Comparison of ENCODE assay signal across 8 cellular contexts in the genomic region with DNA sequence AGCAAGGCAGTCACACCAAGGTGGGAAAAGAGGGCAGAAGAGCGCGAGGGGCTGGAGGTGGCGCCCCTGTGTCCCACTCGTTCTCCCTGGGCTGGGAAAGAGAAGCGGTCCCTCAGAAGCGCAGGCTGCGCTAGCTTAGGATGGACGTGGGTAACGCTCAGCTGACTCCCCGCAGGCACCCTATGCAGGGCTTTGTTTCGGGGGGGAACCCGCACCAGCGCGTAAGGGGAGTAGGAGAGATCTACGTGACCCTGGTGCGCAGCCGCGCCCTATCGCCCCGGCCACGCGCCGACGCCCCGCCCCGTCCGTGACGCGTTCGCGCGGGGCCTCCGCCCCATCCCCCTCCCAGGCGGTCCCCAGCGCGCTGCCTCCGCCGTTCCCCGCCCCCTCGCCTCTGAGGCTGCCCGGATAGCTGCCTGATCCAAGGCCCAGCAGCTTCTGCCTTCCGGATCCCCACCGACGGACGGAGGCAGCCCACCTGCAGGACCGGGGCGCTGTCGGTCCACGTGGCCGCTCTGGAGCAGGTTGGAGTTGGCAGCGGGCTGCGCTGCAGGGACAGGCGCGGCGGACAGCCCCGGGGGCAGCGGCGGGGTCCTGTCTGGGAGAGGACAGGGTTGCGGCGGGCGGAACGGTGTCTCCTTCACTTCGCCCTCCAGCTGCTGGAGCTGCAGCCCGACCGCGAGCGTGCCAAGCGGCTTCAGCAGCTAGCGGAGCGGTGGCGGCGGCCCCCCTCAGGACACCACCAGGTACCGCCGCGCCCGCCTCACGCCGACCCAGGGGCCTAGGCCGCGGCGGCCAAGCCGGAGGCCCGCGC. TPM values are rescaled to one million over a fixed set of nuclear protein-coding genes. Genes with fewer than 3 reads are reported as not detected.
A peak's percentile ranks its signal among the peaks of the same experiment; 100 is the strongest.
DNase-seq lines count a peak whose midpoint lies in the region; ATAC-seq and TF ChIP-seq lines count a peak whose summit lies in the region.

A gene with protein sequence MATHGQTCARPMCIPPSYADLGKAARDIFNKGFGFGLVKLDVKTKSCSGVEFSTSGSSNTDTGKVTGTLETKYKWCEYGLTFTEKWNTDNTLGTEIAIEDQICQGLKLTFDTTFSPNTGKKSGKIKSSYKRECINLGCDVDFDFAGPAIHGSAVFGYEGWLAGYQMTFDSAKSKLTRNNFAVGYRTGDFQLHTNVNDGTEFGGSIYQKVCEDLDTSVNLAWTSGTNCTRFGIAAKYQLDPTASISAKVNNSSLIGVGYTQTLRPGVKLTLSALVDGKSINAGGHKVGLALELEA (plus strand): TSS at position 604 of the 814 bp plus-strand sequence. CDS start 363 bp downstream, outside the sequence.

- peak within 1 kb of the TSS; percentile 99 for H3K27ac Mint-ChIP-seq in chondrocyte (ENCODE audit: unreplicated experiment)

- in situ Hi-C loops in GM18951 (cut with MboI; ENCODE audit: low sequenced_read_pairs, unreplicated experiment) = no loop called here

- peaks cover 9% of the 10 kb centered on the region for H3K36me3 Mint-ChIP-seq in chondrocyte (ENCODE audit: low read depth)

- peak within 1 kb of the TSS; percentile 88 for H3K4me3 Mint-ChIP-seq in chondrocyte (ENCODE audit: unreplicated experiment)

- peak; percentile 75 for DNase-seq in AG09319 (ENCODE audit: extremely low read depth, low read depth)
- peak; percentile 86 for DNase-seq in NCI-H460 (ENCODE audit: extremely low read depth, low read depth)
- peak; percentile 90 to 91 for DNase-seq in activated CD4-positive, alpha-beta T cell treated with anti-CD3 and anti-CD28 coated beads for 24 hours (ENCODE audit: low read depth in 2 of 2)
- DNase-seq in chondrocyte (ENCODE audit: low spot score) = peak; percentile 95
- DNase-seq in stimulated activated CD4-positive, alpha-beta T cell treated with anti-CD3 and anti-CD28 coated beads, Interleukin-1b, Interleukin-23, amount 100 ng/mL, for 4 hours (ENCODE audit: low read depth in 2 of 2) = peak; percentile 95

- TF ChIP-seq CTCF in AG09319 (IDR thresholded peaks at IDR 0.05; ENCODE audit: low read depth, low read length) (no peak), chondrocyte (IDR thresholded peaks at IDR 0.05) (no peak)

- no peaks in the 10 kb centered on the region for H3K27me3 ChIP-seq in layer of hippocampus (ENCODE audit: control insufficient read depth, insufficient read depth, low read length)

- H3K27ac ChIP-seq in layer of hippocampus (ENCODE audit: low read depth, low read length) = peak within 1 kb of the TSS; percentile 100

- peak; percentile 77 for TF ChIP-seq POLR2A in GM18951 (IDR thresholded peaks at IDR 0.05; ENCODE audit: extremely low read depth, insufficient read depth, insufficient read length)

- peaks cover 34% of the 10 kb centered on the region for H3K4me1 Mint-ChIP-seq in chondrocyte (ENCODE audit: low read depth)

- ATAC-seq in HG03175 (IDR thresholded peaks at IDR 0.05; ENCODE audit: unreplicated experiment) = peak; percentile 84

- H3K9me3 Mint-ChIP-seq in chondrocyte (ENCODE audit: low read depth) = no peaks in the 10 kb centered on the region

- H3K27me3 Mint-ChIP-seq in chondrocyte (ENCODE audit: low read depth) = no peaks in the 10 kb centered on the region

RNA-seq across cellular contexts. Expression of the gene that starts here (rescaled TPM):
- total RNA-seq in NCI-H460 (2014; rRNA removed; shearing (Covaris generic)) = 323 and 341 TPM in 2 replicates
- 205 and 247 TPM in 2 replicates for polyA plus RNA-seq in NCI-H460 (2014; cell fraction: nucleus; rRNA removed)
- 142 to 161 TPM (median 155 TPM) in 3 replicates for total RNA-seq in chondrocyte

Comparison
In these comparisons a context has a peak if more than half of its experiments do, and no peak if none do; other contexts are left out.
1. Peak in every context shown above with its lines: DNase-seq, ATAC-seq and H3K27ac ChIP-seq.